Comparison of ENCODE assay signal across 1 cellular context in the genomic region with DNA sequence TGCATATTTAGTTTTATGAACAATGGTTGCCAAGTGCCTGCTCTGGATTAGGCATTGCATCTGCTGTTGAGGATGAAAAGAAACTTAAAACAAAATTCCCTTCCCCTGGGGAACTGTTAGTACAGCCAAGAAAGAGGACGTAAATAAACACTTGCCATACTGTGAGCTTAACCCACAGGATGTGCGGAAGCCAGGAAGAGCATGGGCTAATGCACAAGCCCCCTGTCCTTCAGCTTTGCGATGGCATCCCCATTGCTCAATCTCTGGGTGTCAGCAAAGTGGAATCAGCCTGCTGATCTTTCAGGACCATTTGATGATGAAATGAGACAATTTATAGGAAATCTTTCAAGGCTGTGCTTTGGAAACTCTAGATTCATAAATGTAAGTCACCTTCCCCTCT.
TF ChIP-seq lines count a peak whose summit lies in the region.

No MANE protein-coding gene starts in this region.

TF ChIP-seq in IMR-90, 13 proteins besides CTCF, POLR2A, EP300 and RAD21:
- TF ChIP-seq RCOR1 (IDR thresholded peaks at IDR 0.05; ENCODE audit: insufficient replicate concordance, low read length) (no peak), CEBPB (IDR thresholded peaks at IDR 0.05; ENCODE audit: low read depth, low read length) (peak; percentile 52)
TF ChIP-seq in IMR-90: peak in this region for 1.
